In the genomic region with DNA sequence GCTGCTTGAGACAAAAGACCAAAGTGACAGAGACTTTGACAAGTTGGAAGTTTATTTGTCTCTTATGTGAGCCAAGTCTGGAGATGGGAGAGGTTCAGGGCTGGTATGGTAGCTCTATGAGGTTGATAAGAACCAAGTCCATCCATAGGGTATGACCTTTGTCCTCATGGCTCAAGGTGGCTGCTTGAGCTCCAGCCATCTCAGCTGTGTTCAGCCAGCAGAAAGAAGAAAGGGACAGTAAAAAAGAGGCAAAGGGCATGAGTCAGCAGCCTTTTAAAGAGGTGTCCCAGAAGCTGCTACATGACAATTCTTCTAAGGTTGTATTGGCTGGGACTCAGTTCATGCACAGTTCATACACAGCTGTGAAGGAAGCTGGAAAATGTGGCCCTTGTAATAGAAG, we compare ENCODE assay signal across 20 cellular contexts. TPM values are rescaled to one million over a fixed set of nuclear protein-coding genes. Genes with fewer than 3 reads are reported as not detected.
A peak's percentile ranks its signal among the peaks of the same experiment; 100 is the strongest.
DNase-seq lines count a peak whose midpoint lies in the region; ATAC-seq, FAIRE-seq and TF ChIP-seq lines count a peak whose summit lies in the region.
"Had no signal": no experiment of that assay in that cellular context is flagged by ENCODE, and none has a peak within 500 bp of the region (broad histone marks: within the 10 kb centered on the region; RNA-seq: fewer than 3 reads in every experiment).

No MANE protein-coding gene starts in this region.

- H3K4me3 Mint-ChIP-seq in WTC11 (no peak overlapping the region), endodermal cell (no peak overlapping the region)
- H3K4me3 Mint-ChIP-seq: B cell; CD4-positive, CD25-positive, alpha-beta regulatory T cell; CD8-positive, alpha-beta T cell; H9 had no signal

- H3K27me3 ChIP-seq in HepG2 (ENCODE audit: control insufficient read depth in 1 of 2, insufficient read depth in 2 of 2, low read length in 2 of 2), result peaks cover 4 to 36% of the 10 kb centered on the region in 2 experiments; a peak in 3 of 5 replicates
- no peaks in the 10 kb centered on the region for H3K27me3 ChIP-seq in right lobe of liver
- peaks cover 28% of the 10 kb centered on the region for H3K27me3 ChIP-seq in endodermal cell (ENCODE audit: control insufficient read depth, insufficient read depth, low read length, poor library complexity, severe bottlenecking)
- H3K27me3 ChIP-seq in transverse colon, result peaks cover 27% of the 10 kb centered on the region
- H3K27me3 ChIP-seq: BLaER1 had no signal

- H3K36me3 ChIP-seq in HepG2 (replicated peaks in 1 of 2; ENCODE audit: control insufficient read depth in 1 of 2, insufficient read depth in 2 of 2, low read length in 2 of 2) (no peaks in the 10 kb centered on the region), right lobe of liver (no peaks in the 10 kb centered on the region), endodermal cell (ENCODE audit: control insufficient read depth, insufficient read depth, low read length) (no peaks in the 10 kb centered on the region), transverse colon (no peaks in the 10 kb centered on the region)
- H3K36me3 ChIP-seq: BLaER1 had no signal

- no peak overlapping the region for H2AFZ ChIP-seq in HepG2 (ENCODE audit: low read length)
- H2AFZ ChIP-seq: GM23248 had no signal

- no peak for TF ChIP-seq EP300 in HepG2 (IDR thresholded peaks at IDR 0.05; ENCODE audit: low read depth in 2 of 2, low read length in 2 of 2)
- no peak for TF ChIP-seq EP300 in HepG2 (CRISPR knock-in tag; IDR thresholded peaks at IDR 0.05; ENCODE audit: borderline replicate concordance)
- no peak for TF ChIP-seq EP300 in transverse colon (IDR thresholded peaks at IDR 0.05; ENCODE audit: low read depth)

- no peak overlapping the region for H3K4me3 ChIP-seq in HepG2 (replicated peaks in 1 of 3; ENCODE audit: insufficient read depth in 1 of 3, low read depth in 2 of 3, low read length in 3 of 3)
- H3K4me3 ChIP-seq in right lobe of liver, result no peak overlapping the region
- H3K4me3 ChIP-seq in endodermal cell (ENCODE audit: low read length), result no peak overlapping the region
- no peak overlapping the region for H3K4me3 ChIP-seq in transverse colon
- H3K4me3 ChIP-seq: BLaER1, GM23248 had no signal

- H3K27ac Mint-ChIP-seq in WTC11 (no peak overlapping the region), endodermal cell (no peak overlapping the region)
- H3K27ac Mint-ChIP-seq: B cell; CD4-positive, CD25-positive, alpha-beta regulatory T cell; CD8-positive, alpha-beta T cell had no signal

- POLR2A ChIA-PET in HepG2 (lab: Yijun Ruan, JAX), result no interaction called here
- POLR2A ChIA-PET in WTC11 (lab: Charles Lee), result no interaction called here

- H3K9me3 Mint-ChIP-seq in WTC11, result no peaks in the 10 kb centered on the region
- no peaks in the 10 kb centered on the region for H3K9me3 Mint-ChIP-seq in endodermal cell
- H3K9me3 Mint-ChIP-seq: CD8-positive, alpha-beta T cell; H9 had no signal

- FAIRE-seq in HepG2 (lab: Jason Lieb, UNC), result no peak
- FAIRE-seq: A204.1, G401.6, GM12892 had no signal

- no peaks in the 10 kb centered on the region for H3K9me3 ChIP-seq in HepG2 (ENCODE audit: low read length)
- no peaks in the 10 kb centered on the region for H3K9me3 ChIP-seq in right lobe of liver
- no peaks in the 10 kb centered on the region for H3K9me3 ChIP-seq in endodermal cell (ENCODE audit: control insufficient read depth, low read length)
- no peaks in the 10 kb centered on the region for H3K9me3 ChIP-seq in transverse colon
- H3K9me3 ChIP-seq: BLaER1 had no signal

- H4K20me1 ChIP-seq in HepG2 (ENCODE audit: insufficient read depth, low read length), result no peaks in the 10 kb centered on the region
- H4K20me1 ChIP-seq: BLaER1 had no signal

- TF ChIP-seq RAD21 in HepG2 (CRISPR knock-in tag; IDR thresholded peaks at IDR 0.05), result no peak

- H3K27me3 Mint-ChIP-seq in WTC11 (ENCODE audit: low read depth) (peaks cover 22% of the 10 kb centered on the region), endodermal cell (ENCODE audit: insufficient read depth) (peaks cover 45% of the 10 kb centered on the region)

- H3K9ac ChIP-seq in HepG2 (ENCODE audit: insufficient read depth, low read depth, low read length) (no peak overlapping the region), endodermal cell (ENCODE audit: extremely low read depth, low read length, poor library complexity, severe bottlenecking) (no peak overlapping the region)
- H3K9ac ChIP-seq: BLaER1, GM23248 had no signal

- H3K4me1 ChIP-seq in HepG2 (ENCODE audit: insufficient read depth, low read length) (no peaks in the 10 kb centered on the region), right lobe of liver (no peaks in the 10 kb centered on the region), endodermal cell (ENCODE audit: control insufficient read depth, insufficient read depth, low read length) (no peaks in the 10 kb centered on the region), transverse colon (no peaks in the 10 kb centered on the region)
- H3K4me1 ChIP-seq: BLaER1, Caco-2 had no signal

- no peak overlapping the region for H3K4me2 ChIP-seq in HepG2 (ENCODE audit: low read depth, low read length)
- H3K4me2 ChIP-seq: BLaER1 had no signal

- TF ChIP-seq CTCF in HepG2 (CRISPR knock-in tag; IDR thresholded peaks at IDR 0.05) (no peak), right lobe of liver (IDR thresholded peaks at IDR 0.05) (no peak), WTC11 (IDR thresholded peaks at IDR 0.05) (no peak), endodermal cell (conservative IDR thresholded peaks at IDR 0.05) (no peak), transverse colon (IDR thresholded peaks at IDR 0.05) (no peak)

- intact Hi-C loops in HepG2 (cut with micrococcal nuclease; ENCODE audit: unreplicated experiment) (no loop called here), right lobe of liver (cut with DNase I) (no loop called here), transverse colon (cut with DNase I; ENCODE audit: low total_unique reads) (no loop called here)

- TF ChIP-seq POLR2A in HepG2 (IDR thresholded peaks at IDR 0.05; ENCODE audit: insufficient read depth in 1 of 2, low read depth in 2 of 2, low read length in 2 of 2) (no peak), right lobe of liver (IDR thresholded peaks at IDR 0.05) (no peak), transverse colon (IDR thresholded peaks at IDR 0.05) (no peak)

- no TSS peak for BruUV-seq in HepG2 (replicated peaks; lab: Mats Ljungman, UMichigan)

- H3K4me1 Mint-ChIP-seq in WTC11 (no peaks in the 10 kb centered on the region), endodermal cell (no peaks in the 10 kb centered on the region)
- H3K4me1 Mint-ChIP-seq: B cell; CD4-positive, CD25-positive, alpha-beta regulatory T cell had no signal

- no peaks in the 10 kb centered on the region for H3K36me3 Mint-ChIP-seq in WTC11
- H3K36me3 Mint-ChIP-seq in endodermal cell (ENCODE audit: low read depth), result no peaks in the 10 kb centered on the region
- H3K36me3 Mint-ChIP-seq: CD4-positive, CD25-positive, alpha-beta regulatory T cell; CD8-positive, alpha-beta T cell had no signal

- no peaks in the 10 kb centered on the region for H3K79me2 ChIP-seq in HepG2 (ENCODE audit: insufficient read depth, low read length)

- in situ Hi-C loops in HepG2 (cut with HindIII; ENCODE audit: extremely low pct_ligation_motif_present, low pct_unique_long_range_greater_than_20kb) (no loop called here), transverse colon (cut with MboI; ENCODE audit: low pct_ligation_motif_present in 1 of 4, low pct_unique_long_range_greater_than_20kb in 1 of 4, low sequenced_read_pairs in 3 of 4) (loop anchor here in 1 of 4 donors (10.0 kb wide), 1 partner anchor 142 kb away; the partner anchor contains the start of gene SLC12A5)

- DNase-seq in HepG2 (ENCODE audit: low spot score), result no peak
- no peak for DNase-seq in right lobe of liver
- DNase-seq in WTC11 (ENCODE audit: low spot score), result no peak
- DNase-seq in endodermal cell, result no peak
- DNase-seq in transverse colon, result no peak
- DNase-seq: Caco-2; CD4-positive, CD25-positive, alpha-beta regulatory T cell; CD8-positive, alpha-beta T cell; DMS153; DND-41; GM23248; H9 had no signal

- no peak for ATAC-seq in HepG2
- no peak for ATAC-seq in right lobe of liver
- no peak for ATAC-seq in WTC11
- no peak for ATAC-seq in esophagus mucosa
- ATAC-seq: CD8-positive, alpha-beta T cell had no signal

- H3K27ac ChIP-seq in HepG2 (ENCODE audit: extremely low read length, insufficient read depth, low read length) (no peak overlapping the region), right lobe of liver (no peak overlapping the region), endodermal cell (ENCODE audit: low read depth, low read length) (peak overlapping the region; percentile 60), transverse colon (no peak overlapping the region)
- H3K27ac ChIP-seq: 22Rv1, BLaER1, C4-2B, GM23248 had no signal

- CTCF ChIA-PET in HepG2 (lab: Yijun Ruan, JAX; ENCODE audit: low intra/inter-chr PET ratio, low total read pairs) (no interaction called here), WTC11 (lab: Charles Lee) (interaction anchor here (0.9 to 2.4 kb wide), 4 partner anchors 8 to 108 kb away, joined by 3 to 11 read pairs (median 4); no protein-coding TSS in a partner anchor)

RNA-seq across cellular contexts. Expression of gene CD40, which starts 49.0 kb away (rescaled TPM):
- total RNA-seq in HepG2 (2016; rRNA removed; fragmentation: Illumina TruSeq; extraction: Trizol), result 2.2 and 4.6 TPM in 2 replicates
- 1.6 and 2.0 TPM in 2 replicates for total RNA-seq in HepG2 (2016; cell fraction: cytosol; rRNA removed; fragmentation: Illumina TruSeq; extraction: Trizol; ENCODE audit: low read depth)
- 2.5 and 4.5 TPM in 2 replicates for total RNA-seq in HepG2 (2016; cell fraction: insoluble cytoplasmic fraction; rRNA removed; fragmentation: Illumina TruSeq; extraction: Trizol)
- total RNA-seq in HepG2 (2016; cell fraction: membrane; rRNA removed; fragmentation: Illumina TruSeq; extraction: Trizol), result 2.7 and 3.4 TPM in 2 replicates
- total RNA-seq in HepG2 (2016; cell fraction: nucleus; rRNA removed; fragmentation: Illumina TruSeq; extraction: Trizol), result 4.5 and 5.3 TPM in 2 replicates
- 13.4 TPM in 2 replicates for polyA plus RNA-seq in HepG2 (2011; rRNA removed)
- polyA plus RNA-seq in HepG2 (2011; cell fraction: cytosol; rRNA removed), result 10.3 and 14.5 TPM in 2 replicates
- polyA plus RNA-seq in HepG2 (2011; cell fraction: nucleus; rRNA removed), result 11.5 and 13.3 TPM in 2 replicates
- polyA plus RNA-seq in HepG2 (2012), result 5.5 and 6.2 TPM in 2 replicates
- 1.8 and 2.2 TPM in 2 replicates for polyA plus RNA-seq in HepG2 (2016; cell fraction: cytosol; fragmentation: Illumina TruSeq; extraction: Trizol; ENCODE audit: low read depth)
- polyA plus RNA-seq in HepG2 (2016; cell fraction: insoluble cytoplasmic fraction; fragmentation: Illumina TruSeq; extraction: Trizol; ENCODE audit: low read depth), result 2.2 and 2.6 TPM in 2 replicates
- polyA plus RNA-seq in HepG2 (2016; cell fraction: membrane; fragmentation: Illumina TruSeq; extraction: Trizol; ENCODE audit: low read depth), result 1.6 and 2.6 TPM in 2 replicates
- 7.9 and 9.2 TPM in 2 replicates for polyA plus RNA-seq in HepG2 (2016; cell fraction: nucleus; fragmentation: Illumina TruSeq; extraction: Trizol; ENCODE audit: insufficient read depth, low read depth)
- 0.70 and 6.5 TPM in 2 replicates for polyA minus RNA-seq in HepG2 (2011; rRNA and poly(A)+ RNA removed; ENCODE audit: low replicate concordance)
- polyA minus RNA-seq in HepG2 (2011; cell fraction: cytosol; rRNA and poly(A)+ RNA removed), result 3.3 and 4.0 TPM in 2 replicates
- 4.8 and 5.8 TPM in 2 replicates for polyA minus RNA-seq in HepG2 (2011; cell fraction: nucleus; rRNA and poly(A)+ RNA removed)
- total RNA-seq in right lobe of liver, result 10 to 100 TPM in 2 of 6 experiments, 1 to 10 TPM in 4; 8.8 to 11.7 (median 9.4) TPM
- total RNA-seq in WTC11 (2021), result 12.9 to 15.3 TPM (median 14.8 TPM) in 3 replicates
- total RNA-seq in endodermal cell, result 10 to 100 TPM in 1 of 2 donors, 1 to 10 TPM in 1; 9.0 to 16.4 TPM
- polyA plus RNA-seq in endodermal cell (2013, experiment 1 of 2), result 5.4 TPM
- polyA plus RNA-seq in endodermal cell (2013, experiment 2 of 2), result 5.1 TPM
- total RNA-seq in esophagus mucosa, result 7.4 TPM
- total RNA-seq in transverse colon, result 10 to 100 TPM in 1 of 4 donors, 1 to 10 TPM in 3; 2.5 to 11.6 (median 3.5) TPM
- total RNA-seq: Caco-2 had no signal
